Comparison of ENCODE assay signal across 12 cellular contexts in the genomic region with DNA sequence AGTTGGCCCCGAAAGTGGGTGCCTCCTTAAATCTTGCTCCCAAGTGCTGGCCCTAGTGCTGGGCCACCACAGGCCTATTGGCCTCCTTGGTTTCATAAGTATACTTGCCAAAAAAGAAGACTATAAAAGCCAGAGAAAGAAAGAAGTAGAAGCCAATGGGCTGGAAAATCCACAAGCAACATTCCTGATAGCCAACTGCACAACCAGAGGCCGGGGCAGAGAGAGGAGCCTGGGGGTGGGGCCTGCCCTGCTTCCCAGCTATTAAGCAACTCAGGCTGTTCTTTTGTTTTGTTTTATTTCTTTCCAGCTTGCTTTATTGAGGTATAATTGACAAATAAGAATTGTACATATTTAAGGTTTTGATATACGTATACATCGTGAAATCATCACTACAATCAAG.
"Had no signal": no experiment of that assay in that cellular context is flagged by ENCODE, and none has a peak within 500 bp of the region (broad histone marks: within the 10 kb centered on the region; RNA-seq: fewer than 3 reads in every experiment).

No MANE protein-coding gene starts in this region.

- H3K9me3 ChIP-seq: tibial artery had no signal

- H3K4me3 ChIP-seq: dorsolateral prefrontal cortex, tibial artery had no signal

- ATAC-seq: activated CD8-positive, alpha-beta T cell treated with anti-CD3 and anti-CD28 coated beads, Interleukin-2, amount 10 ng/mL, durations not matched to agents 7 days and 5 days; stimulated activated naive B cell treated with anti-CD40 and anti-IgM and Interleukin-4, amounts not matched to agents 10 μg/mL and 1 μg/mL and 100 μg/mL, for 72 hours had no signal

- H3K36me3 ChIP-seq: tibial artery had no signal

- DNase-seq: activated CD4-positive, alpha-beta T cell treated with anti-CD3 and anti-CD28 coated beads, Interleukin-2, amount 10 ng/mL, durations not matched to agents 24 days and 14 days; activated CD4-positive, CD25-positive, alpha-beta regulatory T cell; activated CD8-positive, alpha-beta memory T cell treated with anti-CD3 and anti-CD28 coated beads, Interleukin-2, amount 50 U/mL, for 48 hours; activated CD8-positive, alpha-beta T cell treated with anti-CD3 and anti-CD28 coated beads, Interleukin-2, amount 10 ng/mL, durations not matched to agents 7 days and 5 days; activated gamma-delta T cell treated with Interleukin-2 at 50 U/mL for 16 hours; dorsolateral prefrontal cortex; hippocampal formation; kidney; stimulated activated CD4-positive, alpha-beta T cell treated with anti-CD3 and anti-CD28 coated beads, Interleukin-15, amount 100 ng/mL, for 24 hours; stimulated activated CD4-positive, alpha-beta T cell treated with anti-CD3 and anti-CD28 coated beads, Interleukin-4, amount 100 ng/mL, for 1 hour; stimulated activated naive B cell treated with anti-CD40 and anti-IgM and Interleukin-4, amounts not matched to agents 10 μg/mL and 1 μg/mL and 100 μg/mL, for 72 hours had no signal

- H3K27me3 ChIP-seq: tibial artery had no signal

- H3K27ac ChIP-seq: dorsolateral prefrontal cortex, tibial artery had no signal
